In the genomic region with DNA sequence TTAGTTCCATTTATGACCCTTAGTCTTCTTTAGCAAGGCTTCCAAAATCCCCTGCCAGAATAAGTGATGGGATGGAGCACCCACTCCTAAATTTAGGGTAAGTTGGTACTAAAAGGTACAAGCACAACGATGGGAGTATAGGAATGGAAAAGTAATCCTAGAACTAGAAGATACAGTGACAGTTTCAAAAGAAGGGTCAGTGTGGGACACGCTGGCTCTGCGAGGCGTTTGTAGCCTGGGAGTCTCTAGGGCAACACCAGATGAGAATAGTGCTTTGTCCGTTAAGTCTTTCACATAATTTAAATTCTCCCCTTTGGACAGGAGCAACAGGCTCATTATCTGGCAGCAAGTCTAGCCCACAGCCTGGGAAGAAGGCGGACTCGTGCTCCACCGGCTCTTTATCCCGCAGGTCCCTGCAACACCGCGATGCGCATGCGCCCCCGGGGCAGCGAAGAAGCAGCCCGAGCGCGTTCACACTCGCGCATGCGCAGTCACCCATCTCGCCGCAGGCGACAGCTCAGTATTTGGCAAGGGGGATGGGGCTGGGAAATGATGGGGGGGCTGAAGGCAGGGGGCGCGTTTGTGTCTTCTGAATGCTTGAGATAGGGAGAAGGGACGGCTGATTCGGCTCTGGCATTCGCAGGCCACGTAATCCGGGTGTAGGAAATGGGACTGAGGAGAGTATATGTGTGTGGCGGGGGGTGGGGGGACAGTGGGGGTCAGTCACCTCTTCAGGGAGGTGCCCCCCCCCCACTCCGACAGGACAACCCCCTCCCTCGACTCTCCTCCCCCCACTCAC, we compare ENCODE assay signal across 7 cellular contexts. TPM values are rescaled to one million over a fixed set of nuclear protein-coding genes. Genes with fewer than 3 reads are reported as not detected.
DNase-seq lines count a peak whose midpoint lies in the region; ATAC-seq, FAIRE-seq and TF ChIP-seq lines count a peak whose summit lies in the region.

No MANE protein-coding gene starts in this region.

- no peaks in the 10 kb centered on the region for H3K9me3 ChIP-seq in mammary epithelial cell (replicated peaks; ENCODE audit: insufficient read depth, low read length)
- H3K9me3 ChIP-seq in small intestine (ENCODE audit: control insufficient read depth, low read depth), result no peaks in the 10 kb centered on the region

- DNase-seq in NCI-H2196 treated with DMSO at 0.1 percent for 48 hours (lab: John Stamatoyannopoulos, UW; ENCODE audit: unreplicated experiment) (peak; percentile 72), mammary epithelial cell (peak; percentile 83), iPS-NIHi7 (ENCODE audit: extremely low spot score) (peak; percentile 98), small intestine (peak; percentile 95)

- peak; percentile 68 for TF ChIP-seq POLR2A in GM18505 (IDR thresholded peaks at IDR 0.05; ENCODE audit: borderline replicate concordance, extremely low read depth, insufficient read depth, insufficient read length)

- ATAC-seq in GM18505 (IDR thresholded peaks at IDR 0.05; ENCODE audit: unreplicated experiment) (peak; percentile 51), HG03103 (IDR thresholded peaks at IDR 0.05; ENCODE audit: low read depth, unreplicated experiment) (peak; percentile 35)

- no peaks in the 10 kb centered on the region for H4K20me1 ChIP-seq in mammary epithelial cell (ENCODE audit: insufficient read depth, low read length)

- H3K9ac ChIP-seq in mammary epithelial cell (ENCODE audit: insufficient read depth, low read length), result peak overlapping the region; percentile 89

- intact Hi-C loops in mammary epithelial cell (cut with micrococcal nuclease), result loop anchor here (2.0 to 5.0 kb wide), 4 partner anchors 31 to 100 kb away; a partner anchor contains a TSS

- H3K36me3 ChIP-seq in mammary epithelial cell (ENCODE audit: insufficient read depth, low read length) (no peaks in the 10 kb centered on the region), small intestine (ENCODE audit: control insufficient read depth in 2 of 2, insufficient read depth in 2 of 2, low read length in 2 of 2) (no peaks in the 10 kb centered on the region)

- dilution Hi-C loops in mammary epithelial cell (cut with HindIII; ENCODE audit: low sequenced_read_pairs), result no loop called here

- in situ Hi-C loops in mammary epithelial cell (cut with MboI; ENCODE audit: low sequenced_read_pairs in 2 of 2), result no loop called here

- WGBS in mammary epithelial cell (ENCODE audit: low coverage, missing lambda C conversion rate), result 1% methylated on average over 24 of the region's 34 CpGs
- WGBS in small intestine, 3 donors, result 0 to 1% (median 0%) methylated on average over 31 to 34 of the region's 34 CpGs

- H3K79me2 ChIP-seq in mammary epithelial cell (ENCODE audit: insufficient read depth, low read length), result peaks cover 47% of the 10 kb centered on the region

- CTCF ChIA-PET in mammary epithelial cell (lab: Charles Lee; ENCODE audit: low non-redundant PET), result interaction anchor here (0.6 kb wide), 1 partner anchor 107 kb away, joined by 20 read pairs; no protein-coding TSS in a partner anchor

- H2AFZ ChIP-seq in mammary epithelial cell (ENCODE audit: low read depth, low read length), result peak overlapping the region; percentile 96

- peaks cover 12% of the 10 kb centered on the region for H3K4me1 ChIP-seq in mammary epithelial cell (ENCODE audit: insufficient read depth, low read length)
- peaks cover 0 to 2% of the 10 kb centered on the region in 2 donors for H3K4me1 ChIP-seq in small intestine (ENCODE audit: control insufficient read depth in 2 of 2, insufficient read depth in 1 of 2, low read depth in 1 of 2, low read length in 1 of 2)

- no peak for TF ChIP-seq CTCF in WI38 (IDR thresholded peaks at IDR 0.05; ENCODE audit: low read depth, low read length)
- TF ChIP-seq CTCF in mammary epithelial cell (conservative IDR thresholded peaks at IDR 0.05 in 1 of 2, IDR thresholded peaks at IDR 0.05 in 1 of 2; ENCODE audit: extremely low read depth in 1 of 2, insufficient read depth in 1 of 2, low read depth in 1 of 2, low read length in 2 of 2), result no peak

- peak overlapping the region; percentile 77 for H3K4me2 ChIP-seq in mammary epithelial cell (ENCODE audit: insufficient read depth, low read depth, low read length)

- peak overlapping the region; percentile 78 for H3K4me3 ChIP-seq in WI38 (ENCODE audit: low read depth, low read length)
- peak overlapping the region; percentile 71 to 78 (median 71) for H3K4me3 ChIP-seq in mammary epithelial cell (replicated peaks in 1 of 3; ENCODE audit: insufficient read depth in 1 of 3, low read depth in 2 of 3, low read length in 3 of 3)
- H3K4me3 ChIP-seq in small intestine (ENCODE audit: low read depth in 1 of 2, low read length in 2 of 2), result peak overlapping the region; percentile 78 to 80

- H3K27ac ChIP-seq in mammary epithelial cell (ENCODE audit: insufficient read depth, low read depth, low read length) (peak overlapping the region; percentile 83), small intestine (ENCODE audit: low read depth in 1 of 2, low read length in 1 of 2) (peak overlapping the region; percentile 88 to 98)

- FAIRE-seq in small intestine (lab: Jason Lieb, UNC), result no peak

- BruUV-seq in mammary epithelial cell (replicated peaks; lab: Mats Ljungman, UMichigan), result TSS peak; percentile 48

- H3K27me3 ChIP-seq in mammary epithelial cell (ENCODE audit: insufficient read depth, low read length) (no peaks in the 10 kb centered on the region), small intestine (ENCODE audit: control insufficient read depth in 2 of 2, insufficient read depth in 2 of 2, low read length in 2 of 2) (no peaks in the 10 kb centered on the region)

RNA-seq across cellular contexts. Expression of a gene that starts 0.6 kb away (rescaled TPM):
- 10 to 100 TPM; 36.0 to 49.8 TPM for total RNA-seq in mammary epithelial cell
- 25.3 TPM for polyA plus RNA-seq in mammary epithelial cell
- polyA minus RNA-seq in mammary epithelial cell, result 42.4 TPM
- polyA plus RNA-seq in small intestine, result 10 to 100 TPM; 35.7 to 40.3 (median 37.8) TPM

RNA-seq across cellular contexts. Expression of a gene that starts 30.4 kb away (rescaled TPM):
- 10 to 100 TPM; 35.5 to 55.9 TPM for total RNA-seq in mammary epithelial cell
- polyA plus RNA-seq in mammary epithelial cell (59.2 TPM), small intestine (100 to 1,000 TPM in 1 of 3 donors, 10 to 100 TPM in 2; 83.0 to 108 (median 85.1) TPM)
- 141 TPM for polyA minus RNA-seq in mammary epithelial cell

Comparison
In these comparisons a context has a peak if more than half of its experiments do, and no peak if none do; other contexts are left out.
1. Peak in every context shown above with its lines: DNase-seq, ATAC-seq, H3K4me3 ChIP-seq and H3K27ac ChIP-seq.